ENCODE assay signal across 8 cellular contexts in genomic region chr15:28086175-28086703, GRCh38. TPM values are rescaled to one million over a fixed set of nuclear protein-coding genes. Genes with fewer than 3 reads are reported as not detected.
DNase-seq lines count a peak whose midpoint lies in the region; FAIRE-seq and TF ChIP-seq lines count a peak whose summit lies in the region.

No MANE protein-coding gene starts in this region.

- FAIRE-seq in H54 (lab: Jason Lieb, UNC): peak; percentile 93

- in situ Hi-C loops in KBM-7 (cut with MboI; ENCODE audit: low pct_unique_long_range_greater_than_20kb, low sequenced_read_pairs): no loop called here

- no CpG with 5 or more reads among the region's 2 CpGs for WGBS in mesendoderm (ENCODE audit: extremely low coverage, insufficient coverage, low lambda C conversion rate)

- no peak overlapping the region for H3K4ac ChIP-seq in mesendoderm (ENCODE audit: low read depth, low read length)

- no peaks in the 10 kb centered on the region for H3K27me3 ChIP-seq in colonic mucosa
- H3K27me3 ChIP-seq in mesendoderm (ENCODE audit: insufficient read depth, low read length, poor library complexity): no peaks in the 10 kb centered on the region

- H3K18ac ChIP-seq in mesendoderm (ENCODE audit: low read length): no peak overlapping the region

- no peak overlapping the region for H3K56ac ChIP-seq in mesendoderm (ENCODE audit: low read length)

- H3K4me1 ChIP-seq in colonic mucosa (no peaks in the 10 kb centered on the region), mesendoderm (ENCODE audit: control insufficient read depth, low read depth, low read length) (no peaks in the 10 kb centered on the region)

- H3K36me3 ChIP-seq in colonic mucosa (no peaks in the 10 kb centered on the region), mesendoderm (ENCODE audit: control insufficient read depth, insufficient read depth, low read length) (no peaks in the 10 kb centered on the region)

- H3K9me3 ChIP-seq in colonic mucosa: no peaks in the 10 kb centered on the region

- H3K4me2 ChIP-seq in mesendoderm (ENCODE audit: low read length): no peak overlapping the region

- peak; percentile 83 for DNase-seq in activated effector memory CD4-positive, alpha-beta T cell treated with anti-CD3 and anti-CD28 coated beads, Interleukin-2, amount 50 U/mL, for 16 hours
- no peak for DNase-seq in activated effector memory CD4-positive, alpha-beta T cell treated with Interleukin-2 at 50 U/mL for 16 hours
- DNase-seq in H54 (ENCODE audit: insufficient read length, low spot score) (peak; percentile 57), KBM-7 (peak; percentile 67), UCSD-AML1 (lab: John Stamatoyannopoulos, UW; ENCODE audit: unreplicated experiment) (peak; percentile 47), colonic mucosa (peak; percentile 70), mesendoderm (peak; percentile 80), NCI-H2029 treated with DMSO at 0.1 percent for 48 hours (lab: John Stamatoyannopoulos, UW) (no peak)

- intact Hi-C loops in colonic mucosa (cut with DNase I): loop anchor here (5.0 kb wide), 1 partner anchor 36 kb away; no protein-coding TSS in a partner anchor

- no peak for TF ChIP-seq POLR2A in H54 (IDR thresholded peaks at IDR 0.05; ENCODE audit: low read depth, low read length)

- H3K4me3 ChIP-seq in colonic mucosa (no peak overlapping the region), mesendoderm (ENCODE audit: low read length) (no peak overlapping the region)

- no peak overlapping the region for H2BK15ac ChIP-seq in mesendoderm (replicated peaks; ENCODE audit: low read depth)

- H2BK120ac ChIP-seq in mesendoderm (ENCODE audit: low read depth, low read length): no peak overlapping the region

- H3K79me1 ChIP-seq in mesendoderm (ENCODE audit: low read length): no peaks in the 10 kb centered on the region

- no peak overlapping the region for H3K23ac ChIP-seq in mesendoderm (ENCODE audit: low read length)

- no peak overlapping the region for H3K9ac ChIP-seq in colonic mucosa (ENCODE audit: low read depth in 2 of 2, low read length in 2 of 2)
- H3K9ac ChIP-seq in mesendoderm (ENCODE audit: low read length): no peak overlapping the region

- H4K5ac ChIP-seq in mesendoderm (ENCODE audit: low read length): no peak overlapping the region

- no peak overlapping the region for H4K8ac ChIP-seq in mesendoderm (ENCODE audit: low read depth, low read length)

- H3K27ac ChIP-seq in colonic mucosa: no peak overlapping the region
- H3K27ac ChIP-seq in mesendoderm (ENCODE audit: low read depth, low read length): no peak overlapping the region

- no peaks in the 10 kb centered on the region for H3K79me2 ChIP-seq in mesendoderm (ENCODE audit: control insufficient read depth, insufficient read depth, low read length)

- no peak overlapping the region for H2BK5ac ChIP-seq in mesendoderm (ENCODE audit: low read length)

- peak; percentile 76 for TF ChIP-seq CTCF in colonic mucosa (IDR thresholded peaks at IDR 0.05)

- no peak overlapping the region for H2AK5ac ChIP-seq in mesendoderm (ENCODE audit: low read length)

RNA-seq across cellular contexts. Expression of gene OCA2, which starts 12.9 kb away (rescaled TPM):
- total RNA-seq in colonic mucosa: under 1 TPM; 0.10 to 0.82 TPM
- polyA plus RNA-seq in mesendoderm (2013, experiment 1 of 2): 0.22 TPM
- 0.18 TPM for polyA plus RNA-seq in mesendoderm (2013, experiment 2 of 2)

Comparison
In these comparisons a context has a peak if more than half of its experiments do, and no peak if none do; other contexts are left out.
1. DNase-seq: peak in activated effector memory CD4-positive, alpha-beta T cell treated with anti-CD3 and anti-CD28 coated beads, Interleukin-2, amount 50 U/mL, for 16 hours (single experiment), H54 (single experiment), KBM-7 (single experiment), UCSD-AML1 (single experiment), colonic mucosa (single experiment) and mesendoderm (single experiment); none in activated effector memory CD4-positive, alpha-beta T cell treated with Interleukin-2 at 50 U/mL for 16 hours (single experiment) and NCI-H2029 treated with DMSO at 0.1 percent for 48 hours (single experiment).